ENCODE assay signal across 1 cellular context in the genomic region with DNA sequence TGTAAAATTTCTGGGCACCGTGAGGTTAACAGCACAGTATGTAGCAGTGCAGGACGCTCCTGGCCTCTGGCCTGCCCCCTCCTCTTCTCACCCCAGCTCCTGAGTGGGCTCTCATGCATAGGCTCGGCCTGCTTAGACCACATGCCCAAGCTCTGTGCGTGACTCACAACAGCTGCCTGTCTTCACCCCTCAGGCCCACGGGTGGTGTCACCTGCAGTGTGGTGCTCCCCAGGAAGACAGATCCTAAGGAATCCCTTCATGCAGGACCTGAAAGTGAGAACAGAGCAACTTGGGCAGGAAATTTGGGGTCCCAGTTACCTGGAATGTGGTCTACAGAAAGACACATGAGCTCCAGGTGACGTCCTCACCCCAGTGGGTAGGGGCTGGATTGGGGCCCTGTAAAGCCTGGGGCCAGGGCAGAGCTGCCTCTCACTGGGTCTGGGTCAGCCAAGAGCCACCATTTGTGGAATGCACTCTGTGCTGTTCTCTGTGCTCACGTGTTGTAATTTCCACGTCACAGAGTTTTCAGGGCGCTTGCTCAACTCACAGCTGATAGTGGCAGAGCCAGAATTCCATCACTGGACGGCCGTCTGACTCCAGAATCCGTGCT.
TF ChIP-seq lines count a peak whose summit lies in the region.

No MANE protein-coding gene starts in this region.

TF ChIP-seq in HepG2, 621 proteins besides CTCF, POLR2A, EP300 and RAD21 (continued from another document and continues in another):
- peak; percentile 64; the same call in 1 of the 2 replicates for TF ChIP-seq ZNF567 (CRISPR knock-in tag; IDR thresholded peaks at IDR 0.05; ENCODE audit: borderline replicate concordance)
- peak; percentile 86 for TF ChIP-seq BHLHE40 (IDR thresholded peaks at IDR 0.05; ENCODE audit: low read length)
- no peak for TF ChIP-seq ERF (CRISPR knock-in tag; IDR thresholded peaks at IDR 0.05)
- TF ChIP-seq ZNF251 (CRISPR knock-in tag; IDR thresholded peaks at IDR 0.05): no peak
- TF ChIP-seq KLF6 (CRISPR knock-in tag; IDR thresholded peaks at IDR 0.05): no peak
- TF ChIP-seq ZFX (CRISPR knock-in tag; IDR thresholded peaks at IDR 0.05; ENCODE audit: low read depth): peak; percentile 41; the same call in 1 of the 2 replicates
- TF ChIP-seq E2F5 (CRISPR knock-in tag; conservative IDR thresholded peaks at IDR 0.05): peak; percentile 33; the same call in 1 of the 2 replicates
- TF ChIP-seq ZNF772 (CRISPR knock-in tag; IDR thresholded peaks at IDR 0.05): no peak
- TF ChIP-seq GATAD1 (CRISPR knock-in tag; IDR thresholded peaks at IDR 0.05): no peak
- TF ChIP-seq TEAD3 (CRISPR knock-in tag; optimal IDR thresholded peaks at IDR 0.05; ENCODE audit: borderline replicate concordance): peak; percentile 53
- peak; percentile 12; the same call in 1 of the 2 replicates for TF ChIP-seq HES4 (CRISPR knock-in tag; IDR thresholded peaks at IDR 0.05; ENCODE audit: borderline replicate concordance)
- TF ChIP-seq ZNF282 (IDR thresholded peaks at IDR 0.05; ENCODE audit: partially characterized antibody): no peak
- TF ChIP-seq ZNF484 (CRISPR knock-in tag; IDR thresholded peaks at IDR 0.05; ENCODE audit: borderline replicate concordance, low read depth): no peak
- TF ChIP-seq KDM4B (CRISPR knock-in tag; IDR thresholded peaks at IDR 0.05): peak; percentile 13; the same call in 1 of the 2 replicates
- TF ChIP-seq SRY (CRISPR knock-in tag; IDR thresholded peaks at IDR 0.05): peak; percentile 36; the same call in 1 of the 2 replicates
- no peak for TF ChIP-seq ONECUT2 (CRISPR knock-in tag; IDR thresholded peaks at IDR 0.05)
- TF ChIP-seq AGO1 (IDR thresholded peaks at IDR 0.05; ENCODE audit: low read depth, low read length, poor library complexity, severe bottlenecking): no peak
- TF ChIP-seq MBD4 (IDR thresholded peaks at IDR 0.05; ENCODE audit: borderline replicate concordance, low read length): no peak
- TF ChIP-seq AKAP8 (CRISPR knock-in tag; IDR thresholded peaks at IDR 0.05): 0 out of 2 replicates have a peak, but pooled peaks have one; percentile 40
- peak; percentile 68; the same call in 1 of the 2 replicates for TF ChIP-seq ZNF589 (CRISPR knock-in tag; conservative IDR thresholded peaks at IDR 0.05)
- TF ChIP-seq ZNF788 (CRISPR knock-in tag; IDR thresholded peaks at IDR 0.05; ENCODE audit: borderline replicate concordance): no peak
- TF ChIP-seq, protein P1, sequence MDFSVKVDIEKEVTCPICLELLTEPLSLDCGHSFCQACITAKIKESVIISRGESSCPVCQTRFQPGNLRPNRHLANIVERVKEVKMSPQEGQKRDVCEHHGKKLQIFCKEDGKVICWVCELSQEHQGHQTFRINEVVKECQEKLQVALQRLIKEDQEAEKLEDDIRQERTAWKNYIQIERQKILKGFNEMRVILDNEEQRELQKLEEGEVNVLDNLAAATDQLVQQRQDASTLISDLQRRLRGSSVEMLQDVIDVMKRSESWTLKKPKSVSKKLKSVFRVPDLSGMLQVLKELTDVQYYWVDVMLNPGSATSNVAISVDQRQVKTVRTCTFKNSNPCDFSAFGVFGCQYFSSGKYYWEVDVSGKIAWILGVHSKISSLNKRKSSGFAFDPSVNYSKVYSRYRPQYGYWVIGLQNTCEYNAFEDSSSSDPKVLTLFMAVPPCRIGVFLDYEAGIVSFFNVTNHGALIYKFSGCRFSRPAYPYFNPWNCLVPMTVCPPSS (IDR thresholded peaks at IDR 0.05): no peak
- TF ChIP-seq NFKB2 (CRISPR knock-in tag; IDR thresholded peaks at IDR 0.05; ENCODE audit: borderline replicate concordance): peak; percentile 83; the same call in 1 of the 2 replicates
- TF ChIP-seq, protein P2, sequence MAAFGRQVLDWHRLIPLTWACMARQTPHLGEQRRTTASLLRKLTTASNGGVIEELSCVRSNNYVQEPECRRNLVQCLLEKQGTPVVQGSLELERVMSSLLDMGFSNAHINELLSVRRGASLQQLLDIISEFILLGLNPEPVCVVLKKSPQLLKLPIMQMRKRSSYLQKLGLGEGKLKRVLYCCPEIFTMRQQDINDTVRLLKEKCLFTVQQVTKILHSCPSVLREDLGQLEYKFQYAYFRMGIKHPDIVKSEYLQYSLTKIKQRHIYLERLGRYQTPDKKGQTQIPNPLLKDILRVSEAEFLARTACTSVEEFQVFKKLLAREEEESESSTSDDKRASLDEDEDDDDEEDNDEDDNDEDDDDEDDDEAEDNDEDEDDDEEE (CRISPR knock-in tag; IDR thresholded peaks at IDR 0.05): peak; percentile 95
- TF ChIP-seq ZNF768 (CRISPR knock-in tag; IDR thresholded peaks at IDR 0.05): peak; percentile 25; the same call in 1 of the 2 replicates
- no peak for TF ChIP-seq ZNF660 (CRISPR knock-in tag; IDR thresholded peaks at IDR 0.05; ENCODE audit: borderline replicate concordance, low read depth)
- TF ChIP-seq ZBTB26 (CRISPR knock-in tag; IDR thresholded peaks at IDR 0.05; ENCODE audit: borderline replicate concordance): 0 out of 2 replicates have a peak, but pooled peaks have one; percentile 11
- peak; percentile 80; the same call in 1 of the 2 replicates for TF ChIP-seq SSRP1 (CRISPR knock-in tag; IDR thresholded peaks at IDR 0.05)
- no peak for TF ChIP-seq ZNF691 (CRISPR knock-in tag; IDR thresholded peaks at IDR 0.05; ENCODE audit: borderline replicate concordance, low read depth)
- TF ChIP-seq, protein P3, sequence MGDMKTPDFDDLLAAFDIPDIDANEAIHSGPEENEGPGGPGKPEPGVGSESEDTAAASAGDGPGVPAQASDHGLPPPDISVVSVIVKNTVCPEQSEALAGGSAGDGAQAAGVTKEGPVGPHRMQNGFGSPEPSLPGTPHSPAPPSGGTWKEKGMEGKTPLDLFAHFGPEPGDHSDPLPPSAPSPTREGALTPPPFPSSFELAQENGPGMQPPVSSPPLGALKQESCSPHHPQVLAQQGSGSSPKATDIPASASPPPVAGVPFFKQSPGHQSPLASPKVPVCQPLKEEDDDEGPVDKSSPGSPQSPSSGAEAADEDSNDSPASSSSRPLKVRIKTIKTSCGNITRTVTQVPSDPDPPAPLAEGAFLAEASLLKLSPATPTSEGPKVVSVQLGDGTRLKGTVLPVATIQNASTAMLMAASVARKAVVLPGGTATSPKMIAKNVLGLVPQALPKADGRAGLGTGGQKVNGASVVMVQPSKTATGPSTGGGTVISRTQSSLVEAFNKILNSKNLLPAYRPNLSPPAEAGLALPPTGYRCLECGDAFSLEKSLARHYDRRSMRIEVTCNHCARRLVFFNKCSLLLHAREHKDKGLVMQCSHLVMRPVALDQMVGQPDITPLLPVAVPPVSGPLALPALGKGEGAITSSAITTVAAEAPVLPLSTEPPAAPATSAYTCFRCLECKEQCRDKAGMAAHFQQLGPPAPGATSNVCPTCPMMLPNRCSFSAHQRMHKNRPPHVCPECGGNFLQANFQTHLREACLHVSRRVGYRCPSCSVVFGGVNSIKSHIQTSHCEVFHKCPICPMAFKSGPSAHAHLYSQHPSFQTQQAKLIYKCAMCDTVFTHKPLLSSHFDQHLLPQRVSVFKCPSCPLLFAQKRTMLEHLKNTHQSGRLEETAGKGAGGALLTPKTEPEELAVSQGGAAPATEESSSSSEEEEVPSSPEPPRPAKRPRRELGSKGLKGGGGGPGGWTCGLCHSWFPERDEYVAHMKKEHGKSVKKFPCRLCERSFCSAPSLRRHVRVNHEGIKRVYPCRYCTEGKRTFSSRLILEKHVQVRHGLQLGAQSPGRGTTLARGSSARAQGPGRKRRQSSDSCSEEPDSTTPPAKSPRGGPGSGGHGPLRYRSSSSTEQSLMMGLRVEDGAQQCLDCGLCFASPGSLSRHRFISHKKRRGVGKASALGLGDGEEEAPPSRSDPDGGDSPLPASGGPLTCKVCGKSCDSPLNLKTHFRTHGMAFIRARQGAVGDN (CRISPR knock-in tag; IDR thresholded peaks at IDR 0.05): peak; percentile 97
- no peak for TF ChIP-seq TCF12 (IDR thresholded peaks at IDR 0.05)
- TF ChIP-seq TCF12 (CRISPR knock-in tag; IDR thresholded peaks at IDR 0.05): peak; percentile 20; the same call in 1 of the 2 replicates
- TF ChIP-seq DPF2 (CRISPR knock-in tag; IDR thresholded peaks at IDR 0.05; ENCODE audit: borderline replicate concordance, low read depth): no peak
- 0 out of 2 replicates have a peak, but pooled peaks have one; percentile 21 for TF ChIP-seq SIN3B (IDR thresholded peaks at IDR 0.05; ENCODE audit: low read length)
- TF ChIP-seq PRDM4 (CRISPR knock-in tag; IDR thresholded peaks at IDR 0.05; ENCODE audit: borderline replicate concordance): no peak
- TF ChIP-seq ZNF292 (CRISPR knock-in tag; IDR thresholded peaks at IDR 0.05; ENCODE audit: borderline replicate concordance, low read depth): peak; percentile 15; the same call in 1 of the 2 replicates
- TF ChIP-seq KMT2A (CRISPR knock-in tag; IDR thresholded peaks at IDR 0.05): peak; percentile 54; the same call in 1 of the 2 replicates
- peak; percentile 62 for TF ChIP-seq SP4 (CRISPR knock-in tag; IDR thresholded peaks at IDR 0.05)
- no peak for TF ChIP-seq ARID3A (IDR thresholded peaks at IDR 0.05; ENCODE audit: low read depth, low read length)
